ENCODE assay signal across 8 cellular contexts in genomic region chr1:94792473-94792875, GRCh38. TPM values are rescaled to one million over a fixed set of nuclear protein-coding genes. Genes with fewer than 3 reads are reported as not detected.
DNase-seq lines count a peak whose midpoint lies in the region; ATAC-seq, FAIRE-seq and TF ChIP-seq lines count a peak whose summit lies in the region.

No MANE protein-coding gene starts in this region.

- H3K4me1 ChIP-seq in heart right ventricle (peaks cover 0 to 42% (median 21%) of the 10 kb centered on the region in 9 donors), thyroid gland (peaks cover 13 to 31% of the 10 kb centered on the region in 2 donors), small intestine (ENCODE audit: control insufficient read depth in 2 of 2, insufficient read depth in 1 of 2, low read depth in 1 of 2, low read length in 1 of 2) (no peaks in the 10 kb centered on the region)

- intact Hi-C loops in heart right ventricle (cut with DNase I) (loop anchor here in 6 of 10 donors (2.0 to 10.0 kb wide), 7 partner anchors 35 to 140 kb away; no protein-coding TSS in a partner anchor), thyroid gland (cut with DNase I) (no loop called here)
- intact Hi-C loops in activated naive CD4-positive, alpha-beta T cell treated with anti-CD3 and anti-CD28 coated beads for 36 hours (cut with micrococcal nuclease) = loop anchor here (10.0 kb wide), 1 partner anchor 1848 kb away; no protein-coding TSS in a partner anchor

- H3K27me3 ChIP-seq in heart right ventricle (no peaks in the 10 kb centered on the region), thyroid gland (no peaks in the 10 kb centered on the region), small intestine (ENCODE audit: control insufficient read depth in 2 of 2, insufficient read depth in 2 of 2, low read length in 2 of 2) (no peaks in the 10 kb centered on the region)

- H3K4me3 ChIP-seq in heart right ventricle (no peak overlapping the region), thyroid gland (replicated peaks in 1 of 3) (no peak overlapping the region), small intestine (ENCODE audit: low read depth in 1 of 2, low read length in 2 of 2) (no peak overlapping the region)

- FAIRE-seq in RCC 7860 (lab: Jason Lieb, UNC) (peak; percentile 60), small intestine (lab: Jason Lieb, UNC) (no peak)

- CTCF ChIA-PET in activated naive CD4-positive, alpha-beta T cell treated with anti-CD3 and anti-CD28 coated beads for 36 hours (lab: Charles Lee) = interaction anchor here (0.7 kb wide), 1 partner anchor 16 kb away, joined by 3 read pairs; no protein-coding TSS in a partner anchor

- 21 to 31% methylated on average over 4 of the region's 4 CpGs for WGBS in heart right ventricle, 2 donors
- 54 to 59% methylated on average over 4 of the region's 4 CpGs for WGBS in thyroid gland, 2 donors
- 44 to 72% (median 56%) methylated on average over 4 of the region's 4 CpGs for WGBS in small intestine, 3 donors

- H3K9me3 ChIP-seq in heart right ventricle (no peaks in the 10 kb centered on the region), thyroid gland (no peaks in the 10 kb centered on the region), small intestine (ENCODE audit: control insufficient read depth, low read depth) (no peaks in the 10 kb centered on the region)

- H3K27ac Mint-ChIP-seq in activated naive CD4-positive, alpha-beta T cell treated with anti-CD3 and anti-CD28 coated beads for 36 hours = no peak overlapping the region

- H3K4me3 Mint-ChIP-seq in activated naive CD4-positive, alpha-beta T cell treated with anti-CD3 and anti-CD28 coated beads for 36 hours = no peak overlapping the region

- ATAC-seq in GM18907 (IDR thresholded peaks at IDR 0.05; ENCODE audit: unreplicated experiment) (peak; percentile 98), HG02973 (IDR thresholded peaks at IDR 0.05; ENCODE audit: unreplicated experiment) (peak; percentile 94), heart right ventricle (peak; percentile 43 to 77 (median 68))

- H3K36me3 ChIP-seq in heart right ventricle (no peaks in the 10 kb centered on the region), thyroid gland (no peaks in the 10 kb centered on the region), small intestine (ENCODE audit: control insufficient read depth in 2 of 2, insufficient read depth in 2 of 2, low read length in 2 of 2) (no peaks in the 10 kb centered on the region)

- peak in 5 of 9 donors; percentile 21 to 41 (median 31) for TF ChIP-seq CTCF in heart right ventricle (IDR thresholded peaks at IDR 0.05)
- TF ChIP-seq CTCF in thyroid gland (IDR thresholded peaks at IDR 0.05) = peak in 1 of 6 experiments; percentile 13

- H3K27me3 Mint-ChIP-seq in activated naive CD4-positive, alpha-beta T cell treated with anti-CD3 and anti-CD28 coated beads for 36 hours (ENCODE audit: low read depth) = no peaks in the 10 kb centered on the region

- H3K4me1 Mint-ChIP-seq in activated naive CD4-positive, alpha-beta T cell treated with anti-CD3 and anti-CD28 coated beads for 36 hours (ENCODE audit: low read depth) = peaks cover 7% of the 10 kb centered on the region

- DNase-seq in RCC 7860 (ENCODE audit: low spot score) (peak; percentile 53), heart right ventricle (no peak), thyroid gland (no peak), mucosa of gallbladder (ENCODE audit: low spot score) (no peak), small intestine (no peak)
- no peak for DNase-seq in activated naive CD4-positive, alpha-beta T cell treated with anti-CD3 and anti-CD28 coated beads for 36 hours

- H3K27ac ChIP-seq in heart right ventricle = peak overlapping the region; percentile 11 to 83 (median 64)
- peak overlapping the region; percentile 36 to 80 (median 75) for H3K27ac ChIP-seq in thyroid gland
- peak overlapping the region in 1 of 2 donors; percentile 79 for H3K27ac ChIP-seq in small intestine (ENCODE audit: low read depth in 1 of 2, low read length in 1 of 2)

- no peaks in the 10 kb centered on the region for H3K36me3 Mint-ChIP-seq in activated naive CD4-positive, alpha-beta T cell treated with anti-CD3 and anti-CD28 coated beads for 36 hours (ENCODE audit: low read depth)

- no peak for TF ChIP-seq POLR2A in thyroid gland (IDR thresholded peaks at IDR 0.05)

- no peaks in the 10 kb centered on the region for H3K9me3 Mint-ChIP-seq in activated naive CD4-positive, alpha-beta T cell treated with anti-CD3 and anti-CD28 coated beads for 36 hours

RNA-seq across cellular contexts. Expression of gene SLC44A3, which starts 27.7 kb away (rescaled TPM):
- total RNA-seq in heart right ventricle = 1 to 10 TPM; 2.2 to 9.4 (median 6.3) TPM
- polyA plus RNA-seq in heart right ventricle = 1 to 10 TPM; 1.2 to 1.6 TPM
- total RNA-seq in thyroid gland = 1 to 10 TPM; 4.0 to 6.7 (median 5.4) TPM
- total RNA-seq in activated naive CD4-positive, alpha-beta T cell treated with anti-CD3 and anti-CD28 coated beads for 36 hours = not detected
- 53.8 TPM for total RNA-seq in mucosa of gallbladder
- polyA plus RNA-seq in small intestine = 10 to 100 TPM in 2 of 3 donors, 1 to 10 TPM in 1; 9.5 to 28.3 (median 10.7) TPM
